1 cellular context compared by ENCODE assay signal in genomic region chr1:184036517-184036949, GRCh38.
TF ChIP-seq lines count a peak whose summit lies in the region.

No MANE protein-coding gene starts in this region.

TF ChIP-seq in K562, 482 proteins besides CTCF, POLR2A, EP300 and RAD21 (continued from another document and continues in another):
- TF ChIP-seq RERE (CRISPR knock-in tag; IDR thresholded peaks at IDR 0.05; ENCODE audit: borderline replicate concordance) (0 out of 2 replicates have a peak, but pooled peaks have one; percentile 67), CC2D1A (IDR thresholded peaks at IDR 0.05) (no peak), ATF1 (CRISPR knock-in tag; IDR thresholded peaks at IDR 0.05) (no peak), ATF1 (tag; IDR thresholded peaks at IDR 0.05) (no peak), ZBTB17 (CRISPR knock-in tag; IDR thresholded peaks at IDR 0.05) (0 out of 2 replicates have a peak, but pooled peaks have one; percentile 39), BRD4 (IDR thresholded peaks at IDR 0.05) (no peak), GTF2B (IDR thresholded peaks at IDR 0.05; ENCODE audit: extremely low read depth, insufficient read length) (no peak), CREM (IDR thresholded peaks at IDR 0.05; ENCODE audit: low read depth) (peak; percentile 19; the same call in 1 of the 2 replicates), YY1 (IDR thresholded peaks at IDR 0.05; ENCODE audit: borderline replicate concordance in 1 of 3, control insufficient read depth in 1 of 3, extremely low read depth in 1 of 3, insufficient read depth in 3 of 3, insufficient read length in 1 of 3, insufficient replicate concordance in 2 of 3, low read depth in 1 of 3, low read length in 2 of 3) (no peak), NR1H2 (CRISPR knock-in tag; IDR thresholded peaks at IDR 0.05) (0 out of 2 replicates have a peak, but pooled peaks have one; percentile 9), EWSR1 (IDR thresholded peaks at IDR 0.05; ENCODE audit: borderline replicate concordance, low read depth, partially characterized antibody) (no peak), MYNN (IDR thresholded peaks at IDR 0.05) (0 out of 2 replicates have a peak, but pooled peaks have one; percentile 57), MYNN (CRISPR knock-in tag; IDR thresholded peaks at IDR 0.05) (no peak), MAX (CRISPR knock-in tag; IDR thresholded peaks at IDR 0.05) (no peak), KAT7 (CRISPR knock-in tag; IDR thresholded peaks at IDR 0.05; ENCODE audit: borderline replicate concordance) (peak; percentile 59; the same call in 1 of the 2 replicates), SLC30A9 (CRISPR knock-in tag; IDR thresholded peaks at IDR 0.05) (no peak), ARNT (IDR thresholded peaks at IDR 0.05) (no peak), HOXB6 (CRISPR knock-in tag; IDR thresholded peaks at IDR 0.05; ENCODE audit: borderline replicate concordance) (no peak), NFE2 (IDR thresholded peaks at IDR 0.05; ENCODE audit: low read depth) (no peak), RREB1 (CRISPR knock-in tag; IDR thresholded peaks at IDR 0.05) (no peak), HNRNPLL (IDR thresholded peaks at IDR 0.05; ENCODE audit: low read depth, low read length, poor library complexity, severe bottlenecking) (peak; percentile 34), RBM34 (IDR thresholded peaks at IDR 0.05; ENCODE audit: borderline replicate concordance, insufficient read depth, low read length) (no peak), CBFA2T2 (conservative IDR thresholded peaks at IDR 0.05) (no peak), RAD51 (IDR thresholded peaks at IDR 0.05; ENCODE audit: borderline replicate concordance, low read depth) (no peak), CEBPB (tag; IDR thresholded peaks at IDR 0.05) (no peak), MLLT1 (IDR thresholded peaks at IDR 0.05) (peak in 1 of 2 experiments; percentile 56; a peak in 2 of 4 replicates), CBX5 (IDR thresholded peaks at IDR 0.05; ENCODE audit: borderline replicate concordance, low read depth) (no peak), RBFOX2 (IDR thresholded peaks at IDR 0.05; ENCODE audit: low read depth, low read length) (peak; percentile 86), LARP7 (IDR thresholded peaks at IDR 0.05) (0 out of 2 replicates have a peak, but pooled peaks have one; percentile 20), ZNF41 (CRISPR knock-in tag; conservative IDR thresholded peaks at IDR 0.05) (no peak), RBM14 (IDR thresholded peaks at IDR 0.05; ENCODE audit: borderline replicate concordance, insufficient read depth, low read depth, low read length) (peak; percentile 31; the same call in 1 of the 2 replicates), ZNF263 (CRISPR knock-in tag; IDR thresholded peaks at IDR 0.05; ENCODE audit: borderline replicate concordance) (no peak), KLF6 (CRISPR knock-in tag; IDR thresholded peaks at IDR 0.05; ENCODE audit: borderline replicate concordance) (0 out of 2 replicates have a peak, but pooled peaks have one; percentile 7), ZBTB9 (CRISPR knock-in tag; IDR thresholded peaks at IDR 0.05) (peak; percentile 48; the same call in 1 of the 2 replicates), NCOA4 (IDR thresholded peaks at IDR 0.05; ENCODE audit: partially characterized antibody) (no peak), NRF1 (conservative IDR thresholded peaks at IDR 0.05 in 1 of 2, IDR thresholded peaks at IDR 0.05 in 1 of 2) (peak; percentile 55 to 61), FOXM1 (IDR thresholded peaks at IDR 0.05; ENCODE audit: low read depth) (no peak), FOXM1 (CRISPR knock-in tag; IDR thresholded peaks at IDR 0.05; ENCODE audit: low read depth) (no peak), PHF20 (IDR thresholded peaks at IDR 0.05; ENCODE audit: partially characterized antibody) (no peak), RB1 (IDR thresholded peaks at IDR 0.05; ENCODE audit: low read depth) (no peak), BRD9 (IDR thresholded peaks at IDR 0.05; ENCODE audit: low read depth, partially characterized antibody) (no peak), HNRNPK (IDR thresholded peaks at IDR 0.05; ENCODE audit: low read depth, low read length, poor library complexity, severe bottlenecking) (no peak), CREB1 (IDR thresholded peaks at IDR 0.05) (peak; percentile 42; the same call in 1 of the 2 replicates), CREB1 (CRISPR knock-in tag; IDR thresholded peaks at IDR 0.05) (0 out of 2 replicates have a peak, but pooled peaks have one; percentile 42), ZBTB26 (CRISPR knock-in tag; IDR thresholded peaks at IDR 0.05) (no peak), PPARD (CRISPR knock-in tag; IDR thresholded peaks at IDR 0.05) (no peak), GABPB1 (CRISPR knock-in tag; IDR thresholded peaks at IDR 0.05) (0 out of 2 replicates have a peak, but pooled peaks have one; percentile 43), MEF2A (IDR thresholded peaks at IDR 0.05; ENCODE audit: control insufficient read depth, low read depth, low read length) (no peak), SRF (CRISPR knock-in tag; IDR thresholded peaks at IDR 0.05) (no peak), ZNF174 (CRISPR knock-in tag; IDR thresholded peaks at IDR 0.05) (no peak), E2F1 (CRISPR knock-in tag; IDR thresholded peaks at IDR 0.05) (no peak), NR2F6 (CRISPR knock-in tag; IDR thresholded peaks at IDR 0.05) (no peak)
